ENCODE assay signal across 8 cellular contexts in the genomic region with DNA sequence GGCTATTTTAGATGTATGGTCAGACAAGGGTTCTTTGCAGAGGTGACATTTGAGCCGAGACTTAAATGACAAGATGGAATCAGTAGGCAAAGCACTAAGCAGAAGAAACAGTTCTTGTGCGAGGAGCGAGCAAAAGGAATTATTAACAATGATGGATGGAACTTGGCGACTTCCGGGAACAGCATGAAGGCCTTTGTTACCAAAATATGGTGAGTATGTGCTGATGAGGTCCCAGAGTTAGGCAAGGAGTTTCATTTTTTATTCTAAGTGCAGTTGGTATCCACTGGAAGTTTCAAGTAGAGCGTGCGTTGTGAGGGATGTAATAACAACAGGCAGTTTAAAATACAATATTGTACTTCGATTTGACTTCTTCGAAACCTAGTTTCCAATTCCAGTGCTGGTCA. TPM values are rescaled to one million over a fixed set of nuclear protein-coding genes. Genes with fewer than 3 reads are reported as not detected.
DNase-seq lines count a peak whose midpoint lies in the region; ATAC-seq and TF ChIP-seq lines count a peak whose summit lies in the region.

No MANE protein-coding gene starts in this region.

- H2BK12ac ChIP-seq in mesenchymal stem cell (ENCODE audit: low read length in 2 of 2) = no peak overlapping the region

- TF ChIP-seq CTCF in brain microvascular endothelial cell (IDR thresholded peaks at IDR 0.05; ENCODE audit: low read depth, low read length, missing control alignments) (no peak), uterus (IDR thresholded peaks at IDR 0.05) (no peak)

- in situ Hi-C loops in brain microvascular endothelial cell (cut with HindIII; ENCODE audit: low pct_ligation_motif_present, low sequenced_read_pairs) = no loop called here

- H3K27ac ChIP-seq in brain microvascular endothelial cell (peak overlapping the region; percentile 76), mesenchymal stem cell (ENCODE audit: low read length, poor library complexity, severe bottlenecking) (peak overlapping the region; percentile 97), uterus (peak overlapping the region; percentile 97 to 98)

- H3K4ac ChIP-seq in mesenchymal stem cell (ENCODE audit: low read depth in 1 of 2, low read length in 2 of 2) = peak overlapping the region; percentile 5 to 90

- H3K18ac ChIP-seq in mesenchymal stem cell (ENCODE audit: low read depth in 1 of 2, low read length in 2 of 2) = peak overlapping the region; percentile 97 to 98

- H3K23ac ChIP-seq in mesenchymal stem cell (ENCODE audit: low read length in 2 of 2) = no peak overlapping the region

- H3K14ac ChIP-seq in mesenchymal stem cell (ENCODE audit: low read length in 2 of 2) = no peak overlapping the region

- H2BK15ac ChIP-seq in mesenchymal stem cell (ENCODE audit: low read depth, poor library complexity, severe bottlenecking) = no peak overlapping the region

- ATAC-seq in GM21526 (IDR thresholded peaks at IDR 0.05; ENCODE audit: low FRiP score, unreplicated experiment) = no peak

- peak overlapping the region; percentile 32 for H2AFZ ChIP-seq in mesenchymal stem cell (ENCODE audit: low read depth, low read length)

- H3K27me3 ChIP-seq in brain microvascular endothelial cell (replicated peaks) = no peaks in the 10 kb centered on the region
- H3K27me3 ChIP-seq in mesenchymal stem cell (ENCODE audit: control insufficient read depth in 1 of 2, insufficient read depth in 1 of 2, low read length in 2 of 2) = no peaks in the 10 kb centered on the region
- H3K27me3 ChIP-seq in uterus = no peaks in the 10 kb centered on the region

- H2BK120ac ChIP-seq in mesenchymal stem cell (ENCODE audit: low read depth, low read length) = peak overlapping the region; percentile 90

- peak overlapping the region; percentile 89 for H3K4me2 ChIP-seq in mesenchymal stem cell (ENCODE audit: low read length, poor library complexity, severe bottlenecking)

- intact Hi-C loops in uterus (cut with DNase I; ENCODE audit: low total_unique reads) = no loop called here

- H3K79me1 ChIP-seq in mesenchymal stem cell (replicated peaks; ENCODE audit: low read length, poor library complexity, severe bottlenecking) = peaks cover 10% of the 10 kb centered on the region

- H3K9ac ChIP-seq in mesenchymal stem cell (ENCODE audit: low read length) = peak overlapping the region; percentile 95

- H2BK5ac ChIP-seq in mesenchymal stem cell (ENCODE audit: low read depth, low read length, poor library complexity, severe bottlenecking) = peak overlapping the region; percentile 95

- H2AK5ac ChIP-seq in mesenchymal stem cell (ENCODE audit: low read length, severe bottlenecking) = peak overlapping the region; percentile 18

- H3K9me3 ChIP-seq in mesenchymal stem cell (ENCODE audit: control insufficient read depth, low read length) (no peaks in the 10 kb centered on the region), uterus (no peaks in the 10 kb centered on the region)

- H3K4me1 ChIP-seq in mesenchymal stem cell (ENCODE audit: control insufficient read depth, insufficient read depth, low read depth, low read length) (peaks cover 1% of the 10 kb centered on the region), uterus (peaks cover 0 to 4% of the 10 kb centered on the region in 2 donors)

- no peak for TF ChIP-seq POLR2A in uterus (IDR thresholded peaks at IDR 0.05)

- peak overlapping the region; percentile 75 for H3K4me3 ChIP-seq in brain microvascular endothelial cell (ENCODE audit: low read depth, low read length)
- peak overlapping the region; percentile 69 to 97 for H3K4me3 ChIP-seq in mesenchymal stem cell (ENCODE audit: insufficient read depth in 1 of 2, low read depth in 1 of 2, low read length in 2 of 2)
- peak overlapping the region; percentile 93 to 99 for H3K4me3 ChIP-seq in uterus

- 22% methylated on average over 7 of the region's 9 CpGs for whole genome bisulfite sequencing in mesenchymal stem cell

- H4K91ac ChIP-seq in mesenchymal stem cell (ENCODE audit: low read length) = peak overlapping the region; percentile 98

- DNase-seq in NCI-H345 (lab: John Stamatoyannopoulos, UW) = peak; percentile 68
- no peak for DNase-seq in NCI-H345 treated with DMSO at 0.1 percent for 48 hours (lab: John Stamatoyannopoulos, UW; ENCODE audit: unreplicated experiment)
- peak; percentile 94 for DNase-seq in NCI-H2029 treated with DMSO at 0.1 percent for 48 hours (lab: John Stamatoyannopoulos, UW)
- no peak for DNase-seq in brain microvascular endothelial cell
- DNase-seq in mesenchymal stem cell = no peak
- DNase-seq in uterus = peak in 1 of 2 donors; percentile 20
- DNase-seq in central memory CD4-positive, alpha-beta T cell = no peak

- H3K36me3 ChIP-seq in brain microvascular endothelial cell (replicated peaks) (no peaks in the 10 kb centered on the region), mesenchymal stem cell (ENCODE audit: control insufficient read depth in 1 of 2, insufficient read depth in 2 of 2, low read depth in 1 of 2, low read length in 2 of 2) (no peaks in the 10 kb centered on the region), uterus (no peaks in the 10 kb centered on the region)

- peak overlapping the region; percentile 98 for H4K8ac ChIP-seq in mesenchymal stem cell (ENCODE audit: low read length)

RNA-seq across cellular contexts. Expression of gene LNPEP, which starts 1.6 kb away (rescaled TPM):
- polyA plus RNA-seq in mesenchymal stem cell (2013, experiment 1 of 2) = 10.2 TPM
- 10.3 TPM for polyA plus RNA-seq in mesenchymal stem cell (2013, experiment 2 of 2)
- total RNA-seq in uterus = 10 to 100 TPM; 32.5 to 93.9 (median 51.1) TPM

RNA-seq across cellular contexts. Expression of gene ERAP2, which starts 58.0 kb away (rescaled TPM):
- polyA plus RNA-seq in mesenchymal stem cell (2013, experiment 1 of 2) = 40.5 TPM
- polyA plus RNA-seq in mesenchymal stem cell (2013, experiment 2 of 2) = 41.4 TPM
- 10 to 100 TPM in 3 of 4 donors, 1 to 10 TPM in 1; 9.5 to 29.2 (median 17.1) TPM for total RNA-seq in uterus

Comparison
In these comparisons a context has a peak if more than half of its experiments do, and no peak if none do; other contexts are left out.
1. DNase-seq: peak in NCI-H345 (single experiment) and NCI-H2029 treated with DMSO at 0.1 percent for 48 hours (single experiment); none in NCI-H345 treated with DMSO at 0.1 percent for 48 hours (single experiment), brain microvascular endothelial cell (single experiment), mesenchymal stem cell (single experiment) and central memory CD4-positive, alpha-beta T cell (single experiment).
2. Peak in every context shown above with its lines, with median percentiles within 50 percentile points of each other: H3K27ac ChIP-seq and H3K4me3 ChIP-seq.